In the genomic region with DNA sequence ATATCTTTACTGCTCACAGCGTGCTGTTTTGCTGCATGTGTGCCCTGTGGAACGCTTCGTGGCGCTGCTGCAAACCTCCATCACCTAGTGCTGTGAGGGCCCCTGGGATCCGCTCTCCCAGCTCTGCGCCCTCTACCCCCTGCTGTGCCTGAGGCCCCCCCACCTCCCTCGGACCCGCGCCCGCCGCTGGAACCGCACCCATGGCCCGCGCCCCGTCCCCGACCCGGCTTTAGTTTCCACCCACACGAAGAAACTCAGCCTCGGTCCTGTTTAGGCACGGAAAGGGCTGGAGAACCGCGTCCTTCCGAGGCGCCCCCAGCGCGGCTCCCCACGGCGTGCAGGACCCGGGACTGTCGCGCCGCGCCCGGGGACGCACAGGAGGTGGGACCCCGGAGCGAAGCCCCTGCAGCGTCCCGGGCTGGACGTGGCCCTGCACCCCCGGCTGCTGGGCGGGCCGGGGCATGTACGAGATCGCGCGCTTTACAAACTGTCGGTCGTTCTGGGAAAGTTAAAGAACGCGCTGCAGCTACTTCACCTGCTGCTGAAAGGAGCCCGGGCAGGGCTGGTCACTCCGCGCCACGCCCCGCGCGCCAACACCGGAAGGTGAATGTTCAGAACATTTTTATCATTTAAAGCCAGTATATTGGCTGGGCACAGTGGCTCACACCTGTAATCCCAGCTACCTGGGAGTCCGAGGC, we compare ENCODE assay signal across 11 cellular contexts. TPM values are rescaled to one million over a fixed set of nuclear protein-coding genes. Genes with fewer than 3 reads are reported as not detected.
DNase-seq lines count a peak whose midpoint lies in the region; ATAC-seq and TF ChIP-seq lines count a peak whose summit lies in the region.
"Had no signal": no experiment of that assay in that cellular context is flagged by ENCODE, and none has a peak within 500 bp of the region (broad histone marks: within the 10 kb centered on the region; RNA-seq: fewer than 3 reads in every experiment).

No MANE protein-coding gene starts in this region.

- peaks cover 0 to 9% of the 10 kb centered on the region in 2 donors for H3K36me3 ChIP-seq in ascending aorta
- no peaks in the 10 kb centered on the region for H3K36me3 ChIP-seq in iPS DF 6.9 (ENCODE audit: control insufficient read depth, insufficient read depth, low read length)
- H3K36me3 ChIP-seq in suprapubic skin: peaks cover 4% of the 10 kb centered on the region
- H3K36me3 ChIP-seq in MG63: no peaks in the 10 kb centered on the region

- peaks cover 28% of the 10 kb centered on the region for H3K27me3 Mint-ChIP-seq in T-helper 1 cell treated with Interleukin-12 subunit alpha and Interleukin-12 subunit beta and Interleukin-4 antibody, amounts not matched to agents 30 μg/mL and 1 μg/mL, for 36 hours (ENCODE audit: low read depth)

- H3K36me3 Mint-ChIP-seq in T-helper 1 cell treated with Interleukin-12 subunit alpha and Interleukin-12 subunit beta and Interleukin-4 antibody, amounts not matched to agents 30 μg/mL and 1 μg/mL, for 36 hours (ENCODE audit: low read depth): peaks cover 6% of the 10 kb centered on the region

- no peak for TF ChIP-seq EP300 in suprapubic skin (IDR thresholded peaks at IDR 0.05)

- no peak for DNase-seq in T-helper 1 cell
- DNase-seq in ascending aorta (ENCODE audit: low spot score in 2 of 2): no peak
- DNase-seq in iPS DF 6.9 (ENCODE audit: low read depth, low spot score): no peak
- no peak for DNase-seq in suprapubic skin (ENCODE audit: low spot score in 2 of 2)
- no peak for DNase-seq in MG63
- DNase-seq: naive B cell, NCI-H1694 treated with DMSO at 0.1 percent for 48 hours had no signal

- TF ChIP-seq POLR2A in suprapubic skin (IDR thresholded peaks at IDR 0.05): no peak

- no peaks in the 10 kb centered on the region for H3K9me3 ChIP-seq in ascending aorta
- no peaks in the 10 kb centered on the region for H3K9me3 ChIP-seq in iPS DF 6.9 (ENCODE audit: control insufficient read depth, insufficient read depth, low read length)
- no peaks in the 10 kb centered on the region for H3K9me3 ChIP-seq in suprapubic skin
- no peaks in the 10 kb centered on the region for H3K9me3 ChIP-seq in MG63

- H3K4me1 Mint-ChIP-seq in T-helper 1 cell treated with Interleukin-12 subunit alpha and Interleukin-12 subunit beta and Interleukin-4 antibody, amounts not matched to agents 30 μg/mL and 1 μg/mL, for 36 hours (ENCODE audit: low read depth): peaks cover 2% of the 10 kb centered on the region

- ATAC-seq in HG02588 (IDR thresholded peaks at IDR 0.05; ENCODE audit: unreplicated experiment) (no peak), HG02623 (IDR thresholded peaks at IDR 0.05; ENCODE audit: unreplicated experiment) (no peak)

- peak overlapping the region; percentile 42 for H3K4me3 Mint-ChIP-seq in T-helper 1 cell treated with Interleukin-12 subunit alpha and Interleukin-12 subunit beta and Interleukin-4 antibody, amounts not matched to agents 30 μg/mL and 1 μg/mL, for 36 hours
- H3K4me3 Mint-ChIP-seq: naive B cell had no signal

- H3K27ac ChIP-seq in ascending aorta (no peak overlapping the region), iPS DF 6.9 (ENCODE audit: low read length) (no peak overlapping the region), suprapubic skin (no peak overlapping the region)

- H3K4me3 ChIP-seq in ascending aorta (peak overlapping the region; percentile 23 to 53), iPS DF 6.9 (ENCODE audit: low read length) (peak overlapping the region; percentile 52; the same call in 1 of the 2 replicates), suprapubic skin (peak overlapping the region; percentile 41), MG63 (no peak overlapping the region)

- H3K4me1 ChIP-seq in ascending aorta: peaks cover 0 to 3% of the 10 kb centered on the region in 2 donors
- H3K4me1 ChIP-seq in iPS DF 6.9 (ENCODE audit: control insufficient read depth, insufficient read depth, low read length): no peaks in the 10 kb centered on the region
- H3K4me1 ChIP-seq in suprapubic skin: peaks cover 8% of the 10 kb centered on the region

- no CpG with 5 or more reads among the region's 60 CpGs for WGBS in iPS DF 6.9 (ENCODE audit: insufficient coverage, insufficient read length)
- 9% methylated on average over 46 of the region's 60 CpGs for WGBS in suprapubic skin

- H3K27ac Mint-ChIP-seq in T-helper 1 cell treated with Interleukin-12 subunit alpha and Interleukin-12 subunit beta and Interleukin-4 antibody, amounts not matched to agents 30 μg/mL and 1 μg/mL, for 36 hours: no peak overlapping the region
- H3K27ac Mint-ChIP-seq: CD14-positive monocyte had no signal

- no peaks in the 10 kb centered on the region for H3K9me3 Mint-ChIP-seq in T-helper 1 cell treated with Interleukin-12 subunit alpha and Interleukin-12 subunit beta and Interleukin-4 antibody, amounts not matched to agents 30 μg/mL and 1 μg/mL, for 36 hours

- intact Hi-C loops in ascending aorta (cut with DNase I): no loop called here

- H3K27me3 ChIP-seq in ascending aorta (peaks cover 4% of the 10 kb centered on the region), iPS DF 6.9 (ENCODE audit: control insufficient read depth, insufficient read depth, low read length) (no peaks in the 10 kb centered on the region), suprapubic skin (peaks cover 24% of the 10 kb centered on the region), MG63 (no peaks in the 10 kb centered on the region)

- TF ChIP-seq CTCF in ascending aorta (IDR thresholded peaks at IDR 0.05) (no peak), suprapubic skin (IDR thresholded peaks at IDR 0.05) (no peak)

RNA-seq across cellular contexts. Expression of a gene that starts 54.3 kb away (rescaled TPM):
- total RNA-seq in ascending aorta (6.2 TPM), suprapubic skin (10 to 100 TPM; 15.8 to 20.4 (median 17.4) TPM)
- total RNA-seq in MG63 (2014; rRNA removed; shearing (Covaris generic); ENCODE audit: low replicate concordance): 20.6 and 22.0 TPM in 2 replicates
